9 cellular contexts compared by ENCODE assay signal in genomic region chr5:1118231-1118698, GRCh38. TPM values are rescaled to one million over a fixed set of nuclear protein-coding genes. Genes with fewer than 3 reads are reported as not detected.
A peak's percentile ranks its signal among the peaks of the same experiment; 100 is the strongest.
DNase-seq lines count a peak whose midpoint lies in the region; ATAC-seq, FAIRE-seq and TF ChIP-seq lines count a peak whose summit lies in the region.
"Had no signal": no experiment of that assay in that cellular context is flagged by ENCODE, and none has a peak within 500 bp of the region (broad histone marks: within the 10 kb centered on the region; RNA-seq: fewer than 3 reads in every experiment).

No MANE protein-coding gene starts in this region.

- no peaks in the 10 kb centered on the region for H4K20me1 ChIP-seq in GM12878 (ENCODE audit: control insufficient read depth, insufficient read depth)
- no peaks in the 10 kb centered on the region for H4K20me1 ChIP-seq in GM23248 (ENCODE audit: insufficient read depth)

- intact Hi-C loops in GM12878 (cut with micrococcal nuclease; ENCODE audit: unreplicated experiment) = no loop called here

- H3K9me3 ChIP-seq in GM12878 (replicated peaks; ENCODE audit: control insufficient read depth, insufficient read depth, low read length) = no peaks in the 10 kb centered on the region
- no peaks in the 10 kb centered on the region for H3K9me3 ChIP-seq in mucosa of rectum (ENCODE audit: control insufficient read depth in 2 of 2, low read length in 2 of 2)
- no peaks in the 10 kb centered on the region for H3K9me3 ChIP-seq in GM23248 (ENCODE audit: low read depth)

- H3K27me3 ChIP-seq in GM12878 (replicated peaks in 1 of 2; ENCODE audit: control insufficient read depth in 2 of 2, insufficient read depth in 2 of 2, low read length in 1 of 2) (peaks cover 0 to 2% of the 10 kb centered on the region in 2 experiments), mucosa of rectum (ENCODE audit: control insufficient read depth in 2 of 2, insufficient read depth in 2 of 2, low read length in 2 of 2) (no peaks in the 10 kb centered on the region), GM23248 (replicated peaks; ENCODE audit: insufficient read depth) (no peaks in the 10 kb centered on the region)

- H3K4me1 ChIP-seq in GM12878 (ENCODE audit: control insufficient read depth, insufficient read depth, low read length) (no peaks in the 10 kb centered on the region), mucosa of rectum (ENCODE audit: control insufficient read depth in 2 of 2, insufficient read depth in 2 of 2, low read length in 2 of 2) (peaks cover 21% of the 10 kb centered on the region in 2 donors), GM23248 (ENCODE audit: insufficient read depth) (no peaks in the 10 kb centered on the region)

- no peak for TF ChIP-seq EP300 in GM12878 (IDR thresholded peaks at IDR 0.05; ENCODE audit: borderline replicate concordance in 1 of 2, control insufficient read depth in 1 of 2, low read depth in 2 of 2, low read length in 2 of 2)

- H3K9ac ChIP-seq in GM12878 (ENCODE audit: control insufficient read depth, insufficient read depth, low read length) = no peak overlapping the region
- H3K9ac ChIP-seq in mucosa of rectum (ENCODE audit: low read depth in 1 of 2, low read length in 2 of 2) = peak overlapping the region in 1 of 2 donors; percentile 52
- no peak overlapping the region for H3K9ac ChIP-seq in GM23248

- no peak overlapping the region for H3K4me2 ChIP-seq in GM12878 (ENCODE audit: control insufficient read depth, insufficient read depth)
- H3K4me2 ChIP-seq in GM23248 (ENCODE audit: unreplicated experiment) = no peak overlapping the region

- BruUV-seq in GM12878 (replicated peaks; lab: Mats Ljungman, UMichigan) = no TSS peak

- no peak for FAIRE-seq in GM12878 (lab: Jason Lieb, UNC)
- FAIRE-seq: D721Med had no signal

- 45% methylated on average over 16 of the region's 16 CpGs for WGBS in GM12878 (ENCODE audit: insufficient coverage, insufficient replicate concordance, low lambda C conversion rate, missing lambda C conversion rate)
- WGBS in GM23248 (ENCODE audit: low coverage in 1 of 2, low lambda C conversion rate in 2 of 2, missing lambda C conversion rate in 2 of 2), 2 experiments = 61 to 64% methylated on average over 16 of the region's 16 CpGs

- peak; percentile 64 for DNase-seq in NCI-H2107 treated with DMSO at 0.1 percent for 48 hours (lab: John Stamatoyannopoulos, UW; ENCODE audit: unreplicated experiment)
- no peak for DNase-seq in GM12878 (ENCODE audit: low read depth, low spot score)
- DNase-seq in GM23248 = no peak
- DNase-seq in NCI-H1048 (lab: John Stamatoyannopoulos, UW) = no peak

- no peaks in the 10 kb centered on the region for H3K9me2 ChIP-seq in GM23248 (ENCODE audit: insufficient read depth)

- H3K27ac ChIP-seq in C4-2B = peak overlapping the region; percentile 3; the same call in 1 of the 2 replicates
- H3K27ac ChIP-seq in GM12878 (ENCODE audit: control insufficient read depth, insufficient read depth) = no peak overlapping the region
- peak overlapping the region; percentile 52 to 67 for H3K27ac ChIP-seq in mucosa of rectum (ENCODE audit: low read depth in 2 of 2, low read length in 2 of 2)
- H3K27ac ChIP-seq in GM23248 = no peak overlapping the region

- TF ChIP-seq RAD21 in GM12878 (IDR thresholded peaks at IDR 0.05; ENCODE audit: insufficient read depth, low read depth, low read length) = no peak

- CTCF ChIA-PET in GM12878 (lab: Yijun Ruan, JAX) = interaction anchor here (2.1 to 2.8 kb wide), 3 partner anchors 10 to 22 kb away, joined by 7 to 25 read pairs (median 9); no protein-coding TSS in a partner anchor

- no peak for ATAC-seq in GM12878
- ATAC-seq in GM18867 (IDR thresholded peaks at IDR 0.05; ENCODE audit: unreplicated experiment) = no peak
- ATAC-seq in HG03378 (IDR thresholded peaks at IDR 0.05; ENCODE audit: unreplicated experiment) = no peak

- TF ChIP-seq CTCF in C4-2B (conservative IDR thresholded peaks at IDR 0.05) (no peak), GM12878 (IDR thresholded peaks at IDR 0.05 in 2 of 3, conservative IDR thresholded peaks at IDR 0.05 in 1 of 3; ENCODE audit: control insufficient read depth in 2 of 3, extremely low read depth in 1 of 3, insufficient read depth in 1 of 3, low read depth in 3 of 3, low read length in 3 of 3) (no peak)

- H3K36me3 ChIP-seq in GM12878 (ENCODE audit: control insufficient read depth in 2 of 2, insufficient read depth in 2 of 2, low read length in 1 of 2) (no peaks in the 10 kb centered on the region), mucosa of rectum (ENCODE audit: control insufficient read depth in 2 of 2, insufficient read depth in 2 of 2, low read length in 2 of 2) (no peaks in the 10 kb centered on the region), GM23248 (ENCODE audit: low read depth) (no peaks in the 10 kb centered on the region)

- H2AFZ ChIP-seq in GM12878 (ENCODE audit: control insufficient read depth, low read depth, low read length) = no peak overlapping the region
- H2AFZ ChIP-seq in GM23248 = no peak overlapping the region

- H3K79me2 ChIP-seq in GM12878 (ENCODE audit: control insufficient read depth, insufficient read depth, low read length) (no peaks in the 10 kb centered on the region), GM23248 (ENCODE audit: insufficient read depth) (no peaks in the 10 kb centered on the region)

- in situ Hi-C loops in GM12878 (cut with MboI) (no loop called here), GM23248 (cut with MboI) (no loop called here)

- POLR2A ChIA-PET in GM12878 (lab: Charles Lee) = interaction anchor here (3.3 kb wide), 1 partner anchor 14 kb away, joined by 18 read pairs; no protein-coding TSS in a partner anchor

- no peaks in the 10 kb centered on the region for H3F3A ChIP-seq in GM23248 (ENCODE audit: insufficient read depth)

- RAD21 ChIA-PET in GM12878 (lab: Charles Lee; ENCODE audit: unreplicated experiment) = interaction anchor here (1.4 to 3.6 kb wide), 4 partner anchors 10 to 20 kb away, joined by 4 to 27 read pairs (median 6); no protein-coding TSS in a partner anchor

- no peak for TF ChIP-seq POLR2A in GM12878 (IDR thresholded peaks at IDR 0.05; ENCODE audit: low read depth, low read length)

- SMC1A ChIA-PET in GM12878 (lab: Charles Lee; ENCODE audit: uncharacterized antibody, unreplicated experiment) = interaction anchor here (0.7 to 1.2 kb wide), 3 partner anchors 8 to 23 kb away, joined by 4 to 5 read pairs (median 4); no protein-coding TSS in a partner anchor

- no peak overlapping the region for H3K4me3 ChIP-seq in GM12878
- H3K4me3 ChIP-seq in mucosa of rectum (ENCODE audit: low read length in 2 of 2) = no peak overlapping the region
- no peak overlapping the region for H3K4me3 ChIP-seq in GM23248

TF ChIP-seq in GM12878, 131 proteins besides CTCF, POLR2A, EP300 and RAD21:
- TF ChIP-seq IKZF1 (conservative IDR thresholded peaks at IDR 0.05) (peak; percentile 36; the same call in 1 of the 2 replicates), ZNF24 (IDR thresholded peaks at IDR 0.05) (no peak), SIX5 (IDR thresholded peaks at IDR 0.05; ENCODE audit: low read depth, low read length, severe bottlenecking) (no peak)

RNA-seq across cellular contexts. Expression of gene SLC12A7, which starts 6.4 kb away (rescaled TPM):
- total RNA-seq in GM12878 (2013; cell fraction: nucleolus; rRNA removed) = 70.0 and 82.8 TPM in 2 replicates
- total RNA-seq in GM12878 (2014; rRNA removed) (3.5 and 5.0 TPM in 2 replicates), GM12878 (2014; rRNA removed; fragmentation: Illumina TruSeq; extraction: Trizol) (2.1 and 3.0 TPM in 2 replicates), GM12878 (2021) (10.0 and 11.5 TPM in 2 replicates)
- polyA plus RNA-seq in GM12878 (2011; ENCODE audit: low read depth) = 1.6 TPM
- polyA plus RNA-seq in GM12878 (2011; rRNA removed) (1.5 and 2.8 TPM in 2 replicates), GM12878 (2014; fragmentation: Illumina TruSeq; extraction: Trizol) (0.78 and 2.9 TPM in 2 replicates), GM12878 (2014; fragmentation: Nextera tagmentation; extraction: Ambion mirVana) (under 1 TPM; 0.10 to 0.29 TPM), GM12878 (2014; rRNA removed) (5.0 and 7.4 TPM in 2 replicates), GM12878 (2016; fragmentation: Nextera tagmentation; extraction: Ambion mirVana) (1 to 10 TPM; 2.3 to 3.2 TPM), GM23248 (2016; fragmentation: Nextera tagmentation; extraction: Ambion mirVana) (0.46 and 0.75 TPM in 2 replicates)
- 3.4 TPM in 2 replicates for polyA plus RNA-seq in GM12878 (2011; cell fraction: cytosol; rRNA removed)
- 38.8 and 41.9 TPM in 2 replicates for polyA plus RNA-seq in GM12878 (2011; cell fraction: nucleus; rRNA removed)
- 4.5 and 4.6 TPM in 2 replicates for polyA plus RNA-seq in GM12878 (2012)
- 3.1 and 6.2 TPM in 2 replicates for polyA minus RNA-seq in GM12878 (2011; rRNA and poly(A)+ RNA removed)
- polyA minus RNA-seq in GM12878 (2011; cell fraction: cytosol; rRNA and poly(A)+ RNA removed) = 4.4 and 4.9 TPM in 2 replicates
- 9.4 and 11.5 TPM in 2 replicates for polyA minus RNA-seq in GM12878 (2011; cell fraction: nucleus; rRNA and poly(A)+ RNA removed)
- total RNA-seq in GM23248 (2014; rRNA removed; shearing (Covaris generic)) = 1.6 and 1.9 TPM in 2 replicates

Comparison
In these comparisons a context has a peak if more than half of its experiments do, and no peak if none do; other contexts are left out.
1. H3K27ac ChIP-seq: peak in C4-2B (single experiment) and mucosa of rectum (2 of 2); none in GM12878 (single experiment) and GM23248 (single experiment).